12 cellular contexts compared by ENCODE assay signal in the genomic region with DNA sequence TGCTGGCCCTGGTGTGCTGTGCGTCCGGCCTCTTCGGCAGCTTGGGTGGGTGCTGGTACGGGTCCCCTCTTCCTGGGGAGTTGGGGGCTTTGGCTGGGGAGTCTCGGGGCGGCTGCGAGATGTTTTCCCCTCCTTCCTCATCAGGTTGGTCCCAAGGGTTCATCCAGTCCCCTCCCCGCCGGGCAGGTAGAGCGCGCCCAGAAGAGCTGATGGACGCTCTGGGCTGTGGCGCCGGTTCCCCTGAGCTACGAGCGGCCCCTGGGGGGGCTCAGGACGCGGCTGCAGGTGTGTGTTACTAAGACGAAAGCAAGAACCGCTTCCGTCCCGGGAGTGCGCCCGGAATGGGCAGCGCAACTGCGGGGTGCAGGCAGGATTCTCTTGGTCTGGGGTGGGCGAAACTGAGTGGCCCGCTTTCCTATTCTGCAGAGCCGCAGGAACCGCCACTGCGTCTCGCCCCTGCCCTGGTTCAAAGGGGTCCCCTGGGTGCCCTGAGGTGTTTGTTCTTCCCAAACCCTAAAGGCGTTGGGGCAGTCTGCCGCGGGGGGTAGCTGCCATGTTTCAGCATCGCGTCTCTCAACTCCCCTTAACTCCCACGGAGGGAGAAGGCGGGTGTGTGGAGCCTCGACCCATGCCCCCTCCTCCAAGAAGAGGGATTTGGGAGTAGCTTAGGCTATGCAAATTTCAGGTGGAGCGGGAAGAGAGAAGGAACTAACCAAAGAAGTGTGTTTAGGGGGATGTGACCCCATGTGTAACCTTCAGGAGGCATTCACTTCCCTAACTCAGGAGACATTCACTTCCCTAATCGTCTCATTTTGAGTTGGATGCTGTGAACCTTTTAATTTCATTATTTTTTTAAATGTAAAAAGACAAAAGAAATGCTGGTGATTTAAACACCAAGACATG. TPM values are rescaled to one million over a fixed set of nuclear protein-coding genes. Genes with fewer than 3 reads are reported as not detected.
A peak's percentile ranks its signal among the peaks of the same experiment; 100 is the strongest.
DNase-seq lines count a peak whose midpoint lies in the region; ATAC-seq and TF ChIP-seq lines count a peak whose summit lies in the region.
"Had no signal": no experiment of that assay in that cellular context is flagged by ENCODE, and none has a peak within 500 bp of the region (broad histone marks: within the 10 kb centered on the region; RNA-seq: fewer than 3 reads in every experiment).

No MANE protein-coding gene starts in this region.

- intact Hi-C loops in right cardiac atrium (cut with DNase I): no loop called here
- intact Hi-C loops in left ventricle myocardium superior (cut with micrococcal nuclease): no loop called here
- intact Hi-C loops in aorta (cut with DNase I): no loop called here
- intact Hi-C loops in sciatic nerve (cut with DNase I): no loop called here

- H3K4me1 ChIP-seq in right cardiac atrium (ENCODE audit: control insufficient read depth, insufficient read depth, low read length) (no peaks in the 10 kb centered on the region), aorta (ENCODE audit: control insufficient read depth in 1 of 2, insufficient read depth in 2 of 2, low read length in 2 of 2) (no peaks in the 10 kb centered on the region)
- H3K4me1 ChIP-seq: BLaER1 had no signal

- no peaks in the 10 kb centered on the region for H3K9me3 Mint-ChIP-seq in nephron progenitor cell

- H3K27me3 ChIP-seq in right cardiac atrium (ENCODE audit: control insufficient read depth, insufficient read depth): no peaks in the 10 kb centered on the region
- no peaks in the 10 kb centered on the region for H3K27me3 ChIP-seq in aorta (ENCODE audit: control insufficient read depth in 1 of 2, insufficient read depth in 2 of 2, low read length in 1 of 2)

- peak overlapping the region; percentile 53 for H3K4me3 ChIP-seq in right cardiac atrium (ENCODE audit: low read length)
- H3K4me3 ChIP-seq in coronary artery: peak overlapping the region; percentile 74
- peak overlapping the region; percentile 35 to 80 for H3K4me3 ChIP-seq in aorta (ENCODE audit: low read length in 2 of 2)
- H3K4me3 ChIP-seq: BLaER1 had no signal

- peaks cover 9% of the 10 kb centered on the region for H3K4me1 Mint-ChIP-seq in nephron progenitor cell

- H3K36me3 Mint-ChIP-seq in nephron progenitor cell (ENCODE audit: low read depth): no peaks in the 10 kb centered on the region

- peak overlapping the region; percentile 69 for H3K4me3 Mint-ChIP-seq in nephron progenitor cell

- WGBS in right cardiac atrium: 7% methylated on average over 42 of the region's 42 CpGs
- WGBS in aorta, 2 donors: 17% methylated on average over 41 to 42 of the region's 42 CpGs

- H3K36me3 ChIP-seq in aorta (ENCODE audit: control insufficient read depth in 1 of 2, insufficient read depth in 2 of 2, low read length in 1 of 2): no peaks in the 10 kb centered on the region
- H3K36me3 ChIP-seq: BLaER1, right lobe of liver had no signal

- no peak overlapping the region for H3K27ac Mint-ChIP-seq in nephron progenitor cell

- peaks cover 95% of the 10 kb centered on the region for H3K27me3 Mint-ChIP-seq in nephron progenitor cell (ENCODE audit: low read depth, poor library complexity)

- H3K9me3 ChIP-seq in right cardiac atrium (ENCODE audit: control insufficient read depth, low read length) (no peaks in the 10 kb centered on the region), aorta (ENCODE audit: control insufficient read depth, low read length) (no peaks in the 10 kb centered on the region)
- H3K9me3 ChIP-seq: right lobe of liver had no signal

- H3K27ac ChIP-seq in right cardiac atrium (ENCODE audit: low read length) (no peak overlapping the region), coronary artery (no peak overlapping the region), aorta (ENCODE audit: low read depth in 1 of 2, low read length in 2 of 2) (no peak overlapping the region)
- H3K27ac ChIP-seq: BLaER1, right lobe of liver had no signal

- ATAC-seq in right cardiac atrium (no peak), left ventricle myocardium superior (no peak), aorta (ENCODE audit: low FRiP score) (no peak), sciatic nerve (no peak)

- DNase-seq in right cardiac atrium (no peak), left ventricle myocardium superior (no peak), coronary artery (ENCODE audit: low spot score) (no peak), nephron progenitor cell (peak; percentile 15), aorta (no peak), sciatic nerve (ENCODE audit: low spot score) (no peak), GM03348 (ENCODE audit: low spot score) (no peak)
- DNase-seq in stimulated activated CD4-positive, alpha-beta T cell treated with anti-CD3 and anti-CD28 coated beads, Interleukin-4, amount 100 ng/mL, for 1 hour: no peak
- DNase-seq: NCI-H524 treated with DMSO at 0.1 percent for 48 hours, right lobe of liver had no signal

- TF ChIP-seq CTCF in coronary artery (IDR thresholded peaks at IDR 0.05) (no peak), nephron progenitor cell (IDR thresholded peaks at IDR 0.05) (no peak)

RNA-seq across cellular contexts. Expression of gene SLC24A4, which starts 1.2 kb away (rescaled TPM):
- under 1 TPM; 0.48 to 0.56 (median 0.52) TPM for total RNA-seq in right cardiac atrium
- polyA plus RNA-seq in right cardiac atrium: 0.50 TPM
- 0.52 TPM for total RNA-seq in left ventricle myocardium superior
- total RNA-seq in aorta: 1 to 10 TPM; 1.0 to 2.9 TPM
- under 1 TPM; 0.25 to 0.26 TPM for polyA plus RNA-seq in aorta
- total RNA-seq in sciatic nerve: 3.6 TPM
- total RNA-seq: activated CD8-positive, alpha-beta memory T cell treated with anti-CD3 and anti-CD28 coated beads for 36 hours had no signal
